In genomic region chr7:65373608-65374351, GRCh38 we compare ENCODE assay signal across 1 cellular context.
TF ChIP-seq lines count a peak whose summit lies in the region.

TSS of gene ZNF92 (plus strand) at chr7:65373855. CDS start at chr7:65373998, 143 bp downstream.

TF ChIP-seq in HEK293, 187 proteins besides CTCF, POLR2A, EP300 and RAD21 (continued from another document and continues in another):
- TF ChIP-seq ZNF211 (tag by site-specific recombination; IDR thresholded peaks at IDR 0.05; ENCODE audit: low read depth) (no peak), ZNF621 (tag by site-specific recombination; IDR thresholded peaks at IDR 0.05) (no peak), ZSCAN5A (tag by site-specific recombination; IDR thresholded peaks at IDR 0.05) (no peak), ZNF707 (tag by site-specific recombination; IDR thresholded peaks at IDR 0.05) (no peak), ZNF521 (tag by site-specific recombination; IDR thresholded peaks at IDR 0.05) (no peak), ZNF558 (tag by site-specific recombination; IDR thresholded peaks at IDR 0.05) (no peak), OVOL3 (tag by site-specific recombination; IDR thresholded peaks at IDR 0.05) (no peak), MEIS1 (CRISPR knock-in tag; IDR thresholded peaks at IDR 0.05; ENCODE audit: borderline replicate concordance) (no peak), ZNF366 (tag by site-specific recombination; conservative IDR thresholded peaks at IDR 0.05) (no peak), ZNF302 (tag by site-specific recombination; IDR thresholded peaks at IDR 0.05; ENCODE audit: low read depth) (no peak), SP3 (tag by site-specific recombination; IDR thresholded peaks at IDR 0.05) (peak; percentile 67), ZNF423 (tag by site-specific recombination; IDR thresholded peaks at IDR 0.05) (no peak), ZNF658 (tag by site-specific recombination; IDR thresholded peaks at IDR 0.05) (no peak), ZNF292 (tag by site-specific recombination; IDR thresholded peaks at IDR 0.05; ENCODE audit: borderline replicate concordance, low read depth) (no peak), ZNF513 (tag by site-specific recombination; IDR thresholded peaks at IDR 0.05) (no peak), ZNF791 (tag by site-specific recombination; IDR thresholded peaks at IDR 0.05) (no peak), ZNF645 (tag by site-specific recombination; IDR thresholded peaks at IDR 0.05) (no peak), ZNF2 (tag by site-specific recombination; IDR thresholded peaks at IDR 0.05) (peak; percentile 87), GFI1B (tag by site-specific recombination; IDR thresholded peaks at IDR 0.05) (no peak), ZNF311 (tag by site-specific recombination; IDR thresholded peaks at IDR 0.05; ENCODE audit: borderline replicate concordance) (no peak), ZNF274 (IDR thresholded peaks at IDR 0.05; ENCODE audit: low read length) (no peak), ZNF274 (tag by site-specific recombination; IDR thresholded peaks at IDR 0.05; ENCODE audit: borderline replicate concordance) (no peak), ZBTB48 (tag by site-specific recombination; IDR thresholded peaks at IDR 0.05) (no peak), KLF17 (tag by site-specific recombination; IDR thresholded peaks at IDR 0.05) (no peak), ZNF624 (tag by site-specific recombination; IDR thresholded peaks at IDR 0.05) (no peak), ZNF404 (tag by site-specific recombination; IDR thresholded peaks at IDR 0.05) (no peak), ZNF585B (tag by site-specific recombination; IDR thresholded peaks at IDR 0.05) (no peak), ZNF629 (tag by site-specific recombination; IDR thresholded peaks at IDR 0.05) (peak; percentile 18; the same call in 1 of the 2 replicates), ZNF341 (tag by site-specific recombination; IDR thresholded peaks at IDR 0.05; ENCODE audit: low read depth) (no peak), ZNF394 (tag by site-specific recombination; IDR thresholded peaks at IDR 0.05; ENCODE audit: borderline replicate concordance) (no peak; the same call in 1 of the 2 replicates), ZNF18 (tag by site-specific recombination; IDR thresholded peaks at IDR 0.05) (no peak), ZNF792 (tag by site-specific recombination; IDR thresholded peaks at IDR 0.05) (no peak), FEZF1 (tag by site-specific recombination; IDR thresholded peaks at IDR 0.05) (no peak), ZBTB10 (tag by site-specific recombination; IDR thresholded peaks at IDR 0.05) (0 out of 2 replicates have a peak, but pooled peaks have one; percentile 33), ZNF501 (tag by site-specific recombination; IDR thresholded peaks at IDR 0.05) (peak; percentile 91), ZSCAN30 (tag by site-specific recombination; IDR thresholded peaks at IDR 0.05) (peak; percentile 55; the same call in 1 of the 2 replicates), ZBTB20 (tag by site-specific recombination; IDR thresholded peaks at IDR 0.05) (peak; percentile 43; the same call in 1 of the 2 replicates), ZBTB17 (tag by site-specific recombination; IDR thresholded peaks at IDR 0.05) (peak; percentile 92), KLF8 (tag by site-specific recombination; IDR thresholded peaks at IDR 0.05) (no peak; the same call in 1 of the 2 replicates), ZNF529 (tag by site-specific recombination; IDR thresholded peaks at IDR 0.05; ENCODE audit: insufficient replicate concordance) (no peak)
- TF ChIP-seq, protein P1, sequence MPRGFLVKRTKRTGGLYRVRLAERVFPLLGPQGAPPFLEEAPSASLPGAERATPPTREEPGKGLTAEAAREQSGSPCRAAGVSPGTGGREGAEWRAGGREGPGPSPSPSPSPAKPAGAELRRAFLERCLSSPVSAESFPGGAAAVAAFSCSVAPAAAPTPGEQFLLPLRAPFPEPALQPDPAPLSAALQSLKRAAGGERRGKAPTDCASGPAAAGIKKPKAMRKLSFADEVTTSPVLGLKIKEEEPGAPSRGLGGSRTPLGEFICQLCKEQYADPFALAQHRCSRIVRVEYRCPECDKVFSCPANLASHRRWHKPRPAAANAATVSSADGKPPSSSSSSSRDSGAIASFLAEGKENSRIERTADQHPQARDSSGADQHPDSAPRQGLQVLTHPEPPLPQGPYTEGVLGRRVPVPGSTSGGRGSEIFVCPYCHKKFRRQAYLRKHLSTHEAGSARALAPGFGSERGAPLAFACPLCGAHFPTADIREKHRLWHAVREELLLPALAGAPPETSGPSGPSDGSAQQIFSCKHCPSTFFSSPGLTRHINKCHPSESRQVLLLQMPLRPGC (tag by site-specific recombination; IDR thresholded peaks at IDR 0.05), result no peak
- TF ChIP-seq, protein P2, sequence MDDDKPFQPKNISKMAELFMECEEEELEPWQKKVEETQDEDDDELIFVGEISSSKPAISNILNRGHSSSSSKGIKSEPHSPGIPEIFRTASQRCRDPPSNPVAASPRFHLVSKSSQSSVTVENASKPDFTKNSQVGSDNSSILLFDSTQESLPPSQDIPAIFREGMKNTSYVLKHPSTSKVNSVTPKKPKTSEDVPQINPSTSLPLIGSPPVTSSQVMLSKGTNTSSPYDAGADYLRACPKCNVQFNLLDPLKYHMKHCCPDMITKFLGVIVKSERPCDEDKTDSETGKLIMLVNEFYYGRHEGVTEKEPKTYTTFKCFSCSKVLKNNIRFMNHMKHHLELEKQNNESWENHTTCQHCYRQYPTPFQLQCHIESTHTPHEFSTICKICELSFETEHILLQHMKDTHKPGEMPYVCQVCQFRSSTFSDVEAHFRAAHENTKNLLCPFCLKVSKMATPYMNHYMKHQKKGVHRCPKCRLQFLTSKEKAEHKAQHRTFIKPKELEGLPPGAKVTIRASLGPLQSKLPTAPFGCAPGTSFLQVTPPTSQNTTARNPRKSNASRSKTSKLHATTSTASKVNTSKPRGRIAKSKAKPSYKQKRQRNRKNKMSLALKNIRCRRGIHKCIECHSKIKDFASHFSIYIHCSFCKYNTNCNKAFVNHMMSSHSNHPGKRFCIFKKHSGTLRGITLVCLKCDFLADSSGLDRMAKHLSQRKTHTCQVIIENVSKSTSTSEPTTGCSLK (tag by site-specific recombination; IDR thresholded peaks at IDR 0.05), result no peak
- TF ChIP-seq, protein P3, sequence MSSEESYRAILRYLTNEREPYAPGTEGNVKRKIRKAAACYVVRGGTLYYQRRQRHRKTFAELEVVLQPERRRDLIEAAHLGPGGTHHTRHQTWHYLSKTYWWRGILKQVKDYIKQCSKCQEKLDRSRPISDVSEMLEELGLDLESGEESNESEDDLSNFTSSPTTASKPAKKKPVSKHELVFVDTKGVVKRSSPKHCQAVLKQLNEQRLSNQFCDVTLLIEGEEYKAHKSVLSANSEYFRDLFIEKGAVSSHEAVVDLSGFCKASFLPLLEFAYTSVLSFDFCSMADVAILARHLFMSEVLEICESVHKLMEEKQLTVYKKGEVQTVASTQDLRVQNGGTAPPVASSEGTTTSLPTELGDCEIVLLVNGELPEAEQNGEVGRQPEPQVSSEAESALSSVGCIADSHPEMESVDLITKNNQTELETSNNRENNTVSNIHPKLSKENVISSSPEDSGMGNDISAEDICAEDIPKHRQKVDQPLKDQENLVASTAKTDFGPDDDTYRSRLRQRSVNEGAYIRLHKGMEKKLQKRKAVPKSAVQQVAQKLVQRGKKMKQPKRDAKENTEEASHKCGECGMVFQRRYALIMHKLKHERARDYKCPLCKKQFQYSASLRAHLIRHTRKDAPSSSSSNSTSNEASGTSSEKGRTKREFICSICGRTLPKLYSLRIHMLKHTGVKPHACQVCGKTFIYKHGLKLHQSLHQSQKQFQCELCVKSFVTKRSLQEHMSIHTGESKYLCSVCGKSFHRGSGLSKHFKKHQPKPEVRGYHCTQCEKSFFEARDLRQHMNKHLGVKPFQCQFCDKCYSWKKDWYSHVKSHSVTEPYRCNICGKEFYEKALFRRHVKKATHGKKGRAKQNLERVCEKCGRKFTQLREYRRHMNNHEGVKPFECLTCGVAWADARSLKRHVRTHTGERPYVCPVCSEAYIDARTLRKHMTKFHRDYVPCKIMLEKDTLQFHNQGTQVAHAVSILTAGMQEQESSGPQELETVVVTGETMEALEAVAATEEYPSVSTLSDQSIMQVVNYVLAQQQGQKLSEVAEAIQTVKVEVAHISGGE (tag by site-specific recombination; conservative IDR thresholded peaks at IDR 0.05; ENCODE audit: low read depth), result no peak; the same call in 1 of the 2 replicates
- TF ChIP-seq, protein P4, sequence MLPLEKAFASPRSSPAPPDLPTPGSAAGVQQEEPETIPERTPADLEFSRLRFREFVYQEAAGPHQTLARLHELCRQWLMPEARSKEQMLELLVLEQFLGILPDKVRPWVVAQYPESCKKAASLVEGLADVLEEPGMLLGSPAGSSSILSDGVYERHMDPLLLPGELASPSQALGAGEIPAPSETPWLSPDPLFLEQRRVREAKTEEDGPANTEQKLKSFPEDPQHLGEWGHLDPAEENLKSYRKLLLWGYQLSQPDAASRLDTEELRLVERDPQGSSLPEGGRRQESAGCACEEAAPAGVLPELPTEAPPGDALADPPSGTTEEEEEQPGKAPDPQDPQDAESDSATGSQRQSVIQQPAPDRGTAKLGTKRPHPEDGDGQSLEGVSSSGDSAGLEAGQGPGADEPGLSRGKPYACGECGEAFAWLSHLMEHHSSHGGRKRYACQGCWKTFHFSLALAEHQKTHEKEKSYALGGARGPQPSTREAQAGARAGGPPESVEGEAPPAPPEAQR (tag by site-specific recombination; IDR thresholded peaks at IDR 0.05), result no peak
